Comparison of ENCODE assay signal across 8 cellular contexts in genomic region chr13:112661291-112661690, GRCh38.
"Had no signal": no experiment of that assay in that cellular context is flagged by ENCODE, and none has a peak within 500 bp of the region (broad histone marks: within the 10 kb centered on the region; RNA-seq: fewer than 3 reads in every experiment).

No MANE protein-coding gene starts in this region.

- H3K4me3 ChIP-seq: GM12878 had no signal

- FAIRE-seq: G401.6, GM12878, GM12891, GM12892, GM18507, GM19239 had no signal

- ATAC-seq: GM12878 had no signal

- DNase-seq: GDM1, GF-D8 had no signal
